24 cellular contexts compared by ENCODE assay signal in the genomic region with DNA sequence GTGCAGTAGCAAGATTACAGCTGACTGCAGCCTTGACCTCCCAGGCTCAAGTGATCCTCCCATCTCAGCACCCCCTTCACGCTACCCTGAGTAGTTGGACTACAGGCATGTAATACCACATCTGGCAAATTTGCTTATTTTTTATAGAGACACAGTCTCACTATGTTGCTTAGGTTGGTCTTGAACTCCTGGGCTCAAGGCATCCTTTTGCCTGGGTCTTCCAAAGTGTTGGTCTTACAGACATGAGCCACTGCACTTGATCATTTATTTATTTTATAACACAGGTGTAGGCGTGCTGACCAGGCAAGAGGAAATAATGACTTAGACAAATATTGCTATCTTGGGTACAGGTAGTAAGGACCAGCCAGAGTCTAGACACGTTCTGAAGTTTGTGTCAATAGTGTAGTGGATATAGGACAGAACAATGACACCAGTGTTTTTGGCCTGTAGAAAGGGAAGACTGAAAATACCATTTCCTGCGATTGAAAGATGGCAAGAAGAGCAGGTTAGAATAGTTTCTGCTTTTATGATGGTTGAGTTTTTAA.
"Had no signal": no experiment of that assay in that cellular context is flagged by ENCODE, and none has a peak within 500 bp of the region (broad histone marks: within the 10 kb centered on the region; RNA-seq: fewer than 3 reads in every experiment).

No MANE protein-coding gene starts in this region.

- ATAC-seq: activated CD8-positive, alpha-beta memory T cell treated with anti-CD3 and anti-CD28 coated beads, Interleukin-2, amount 10 ng/mL, durations not matched to agents 7 days and 5 days; activated naive CD8-positive, alpha-beta T cell treated with anti-CD3 and anti-CD28 coated beads, Interleukin-2, amount 50 U/mL, for 24 hours had no signal

- H3K4me3 ChIP-seq: SJCRH30 had no signal

- H3K36me3 ChIP-seq: SJCRH30, WERI-Rb-1 had no signal

- DNase-seq: activated CD4-positive, alpha-beta memory T cell treated with anti-CD3 and anti-CD28 coated beads, Interleukin-2, amount 10 ng/mL, durations not matched to agents 7 days and 5 days; activated CD4-positive, alpha-beta T cell treated with anti-CD3 and anti-CD28 coated beads for 1 hour; activated CD4-positive, alpha-beta T cell treated with anti-CD3 and anti-CD28 coated beads for 48 hours; activated CD4-positive, CD25-positive, alpha-beta regulatory T cell; activated CD8-positive, alpha-beta memory T cell treated with anti-CD3 and anti-CD28 coated beads for 24 hours; activated CD8-positive, alpha-beta memory T cell treated with anti-CD3 and anti-CD28 coated beads, Interleukin-2, amount 10 ng/mL, durations not matched to agents 7 days and 5 days; activated CD8-positive, alpha-beta memory T cell treated with anti-CD3 and anti-CD28 coated beads, Interleukin-2, amount 50 U/mL, for 48 hours; activated effector memory CD4-positive, alpha-beta T cell treated with Interleukin-2 at 50 U/mL for 16 hours; activated naive CD4-positive, alpha-beta T cell treated with anti-CD3 and anti-CD28 coated beads, Interleukin-2, amount 10 ng/mL, durations not matched to agents 7 days and 5 days; activated naive CD8-positive, alpha-beta T cell treated with anti-CD3 and anti-CD28 coated beads, Interleukin-2, amount 50 U/mL, for 24 hours; activated T-cell treated with anti-CD3 and anti-CD28 coated beads, Interleukin-2, amount 50 U/mL, for 48 hours; anterior cingulate cortex; NCI-H1092 treated with DMSO at 0.1 percent for 48 hours; NCI-H1694; NCI-H1930; NCI-H345; NCI-H524 treated with DMSO at 0.1 percent for 48 hours; NCI-H748 treated with DMSO at 0.1 percent for 48 hours; NK-92 treated with Interleukin-12 subunit alpha and Interleukin-12 subunit beta, amount 100 ng/mL, for 24 hours; SHP77; SJCRH30; T1000; WERI-Rb-1 had no signal

- H3K27ac ChIP-seq: SJCRH30, SK-N-MC, WERI-Rb-1 had no signal

- H3K27me3 ChIP-seq: SJCRH30 had no signal

- H3K9me3 ChIP-seq: SJCRH30 had no signal
